8 cellular contexts compared by ENCODE assay signal in genomic region chr3:187000711-187001151, GRCh38.
DNase-seq lines count a peak whose midpoint lies in the region; ATAC-seq and TF ChIP-seq lines count a peak whose summit lies in the region.

No MANE protein-coding gene starts in this region.

- H3K9ac ChIP-seq in BLaER1 treated with 17β-estradiol and CSF1 and Interleukin-3, amounts not matched to agents 10 nM and 100 nM: peak overlapping the region in 10 of 11 experiments; percentile 3 to 61 (median 32); a peak in 11 of 22 replicates
- H3K9ac ChIP-seq in neural progenitor cell: no peak overlapping the region

- peak overlapping the region; percentile 50 to 82 (median 68) for H3K4me2 ChIP-seq in BLaER1 treated with 17β-estradiol and CSF1 and Interleukin-3, amounts not matched to agents 10 nM and 100 nM
- no peak overlapping the region for H3K4me2 ChIP-seq in neural progenitor cell

- H4K20me1 ChIP-seq in BLaER1 treated with 17β-estradiol and CSF1 and Interleukin-3, amounts not matched to agents 10 nM and 100 nM: peaks cover 0 to 92% (median 23%) of the 10 kb centered on the region in 11 experiments; a peak in 12 of 22 replicates
- peaks cover 28% of the 10 kb centered on the region for H4K20me1 ChIP-seq in neural progenitor cell (ENCODE audit: low read depth)

- H3K36me3 ChIP-seq in BLaER1 treated with 17β-estradiol and CSF1 and Interleukin-3, amounts not matched to agents 10 nM and 100 nM: peaks cover 14 to 79% (median 63%) of the 10 kb centered on the region in 11 experiments; a peak in 21 of 22 replicates
- no peaks in the 10 kb centered on the region for H3K36me3 ChIP-seq in uterus
- no peaks in the 10 kb centered on the region for H3K36me3 ChIP-seq in neural progenitor cell

- intact Hi-C loops in uterus (cut with DNase I; ENCODE audit: low total_unique reads): no loop called here

- peak; percentile 66 for ATAC-seq in GM19351 (IDR thresholded peaks at IDR 0.05; ENCODE audit: unreplicated experiment)
- ATAC-seq in HG03135 (IDR thresholded peaks at IDR 0.05; ENCODE audit: unreplicated experiment): peak; percentile 72

- no peak for TF ChIP-seq CTCF in uterus (IDR thresholded peaks at IDR 0.05)
- TF ChIP-seq CTCF in neural progenitor cell (IDR thresholded peaks at IDR 0.05): no peak

- DNase-seq in activated T-cell treated with anti-CD3 and anti-CD28 coated beads, Interleukin-2, amount 50 U/mL, for 48 hours: peak; percentile 46 to 57
- DNase-seq in DMS53 treated with DMSO at 0.1 percent for 48 hours (lab: John Stamatoyannopoulos, UW; ENCODE audit: unreplicated experiment): no peak
- DNase-seq in HuH-7 (ENCODE audit: low spot score): no peak
- DNase-seq in uterus: no peak
- DNase-seq in neural progenitor cell (ENCODE audit: low spot score): no peak

- H2AFZ ChIP-seq in neural progenitor cell (replicated peaks): no peak overlapping the region

- H3K36me3 Mint-ChIP-seq in neural progenitor cell: peaks cover 10% of the 10 kb centered on the region

- no peak overlapping the region for H3K27ac Mint-ChIP-seq in neural progenitor cell

- no peaks in the 10 kb centered on the region for H3K79me2 ChIP-seq in neural progenitor cell (ENCODE audit: low read depth)

- 0 out of 20 replicates have a peak overlapping the region, but pooled peaks of 1 of the 10 experiments have one; percentile 6 for H3K4me3 ChIP-seq in BLaER1 treated with 17β-estradiol and CSF1 and Interleukin-3, amounts not matched to agents 10 nM and 100 nM
- H3K4me3 ChIP-seq in uterus: no peak overlapping the region
- H3K4me3 ChIP-seq in neural progenitor cell: no peak overlapping the region

- H3K4me3 Mint-ChIP-seq in neural progenitor cell: no peak overlapping the region

- H3K27me3 Mint-ChIP-seq in neural progenitor cell (ENCODE audit: insufficient read depth, low read depth): peaks cover 3% of the 10 kb centered on the region

- peaks cover 9% of the 10 kb centered on the region for H3F3A ChIP-seq in neural progenitor cell (ENCODE audit: low read depth)

- H3K9me3 ChIP-seq in BLaER1 treated with 17β-estradiol and CSF1 and Interleukin-3, amounts not matched to agents 10 nM and 100 nM (replicated peaks in 1 of 11): peaks cover 0 to 29% (median 14%) of the 10 kb centered on the region in 11 experiments; a peak in 12 of 22 replicates
- H3K9me3 ChIP-seq in uterus: no peaks in the 10 kb centered on the region
- no peaks in the 10 kb centered on the region for H3K9me3 ChIP-seq in neural progenitor cell (ENCODE audit: low read depth)

- H3K4me1 Mint-ChIP-seq in neural progenitor cell: peaks cover 11% of the 10 kb centered on the region

- H3K27ac ChIP-seq in BLaER1 treated with 17β-estradiol and CSF1 and Interleukin-3, amounts not matched to agents 10 nM and 100 nM: peak overlapping the region; percentile 36 to 76 (median 55); a peak in 20 of 22 replicates
- no peak overlapping the region for H3K27ac ChIP-seq in uterus
- H3K27ac ChIP-seq in neural progenitor cell: no peak overlapping the region

- no peaks in the 10 kb centered on the region for H3K9me3 Mint-ChIP-seq in neural progenitor cell

- H3K27me3 ChIP-seq in BLaER1 treated with 17β-estradiol and CSF1 and Interleukin-3, amounts not matched to agents 10 nM and 100 nM: no peaks in the 10 kb centered on the region
- H3K27me3 ChIP-seq in uterus (no peaks in the 10 kb centered on the region), neural progenitor cell (no peaks in the 10 kb centered on the region)

- H3K4me1 ChIP-seq in BLaER1 treated with 17β-estradiol and CSF1 and Interleukin-3, amounts not matched to agents 10 nM and 100 nM: peaks cover 52 to 87% (median 64%) of the 10 kb centered on the region in 10 experiments
- H3K4me1 ChIP-seq in uterus: no peaks in the 10 kb centered on the region
- peaks cover 13% of the 10 kb centered on the region for H3K4me1 ChIP-seq in neural progenitor cell

- TF ChIP-seq POLR2A in uterus (IDR thresholded peaks at IDR 0.05): no peak

Comparison
In these comparisons a context has a peak if more than half of its experiments do, and no peak if none do; other contexts are left out.
1. H3K27ac ChIP-seq: peak in BLaER1 treated with 17β-estradiol and CSF1 and Interleukin-3, amounts not matched to agents 10 nM and 100 nM (11 of 11); none in uterus (0 of 2) and neural progenitor cell (single experiment).
2. DNase-seq: peak in activated T-cell treated with anti-CD3 and anti-CD28 coated beads, Interleukin-2, amount 50 U/mL, for 48 hours (2 of 2); none in DMS53 treated with DMSO at 0.1 percent for 48 hours (single experiment), HuH-7 (single experiment), uterus (0 of 2) and neural progenitor cell (single experiment).